35 cellular contexts compared by ENCODE assay signal in genomic region chr18:71815305-71815704, GRCh38.
"Had no signal": no experiment of that assay in that cellular context is flagged by ENCODE, and none has a peak within 500 bp of the region (broad histone marks: within the 10 kb centered on the region; RNA-seq: fewer than 3 reads in every experiment).

No MANE protein-coding gene starts in this region.

- H3K27me3 ChIP-seq: adrenal gland, body of pancreas, brain microvascular endothelial cell, breast epithelium had no signal

- H3K4me1 ChIP-seq: adrenal gland, breast epithelium had no signal

- H3K36me3 ChIP-seq: adrenal gland, brain microvascular endothelial cell, breast epithelium had no signal

- H3K9me3 ChIP-seq: adrenal gland, body of pancreas, breast epithelium had no signal

- ATAC-seq: activated CD8-positive, alpha-beta memory T cell treated with anti-CD3 and anti-CD28 coated beads, Interleukin-2, amount 10 ng/mL, durations not matched to agents 7 days and 5 days; activated CD8-positive, alpha-beta T cell treated with anti-CD3 and anti-CD28 coated beads, Interleukin-2, amount 10 ng/mL, durations not matched to agents 7 days and 5 days; activated naive CD4-positive, alpha-beta T cell treated with anti-CD3 and anti-CD28 coated beads, Interleukin-2, amount 50 U/mL, for 72 hours; activated T-cell treated with anti-CD3 and anti-CD28 coated beads, Interleukin-2, amount 50 U/mL, for 4 hours; activated T-cell treated with anti-CD3 and anti-CD28 coated beads, Interleukin-2, amount 50 U/mL, for 72 hours; activated T-helper 17 cell treated with anti-CD3 and anti-CD28 coated beads, Interleukin-2, amount 50 U/mL, for 72 hours; body of pancreas had no signal

- H3K4me3 ChIP-seq: adrenal gland, body of pancreas, breast epithelium had no signal

- DNase-seq: activated B cell treated with CpG ODN at 0.5 μM for 24 hours; activated CD4-positive, alpha-beta memory T cell treated with anti-CD3 and anti-CD28 coated beads, Interleukin-2, amount 10 ng/mL, durations not matched to agents 7 days and 5 days; activated CD4-positive, alpha-beta T cell treated with anti-CD3 and anti-CD28 coated beads for 4 hours; activated CD4-positive, alpha-beta T cell treated with anti-CD3 and anti-CD28 coated beads, Interleukin-2, amount 10 ng/mL, durations not matched to agents 24 days and 14 days; activated CD4-positive, alpha-beta T cell treated with anti-CD3 and anti-CD28 coated beads, Interleukin-2, amount 50 U/mL, for 1 hour; activated CD4-positive, alpha-beta T cell treated with anti-CD3 and anti-CD28 coated beads, Interleukin-2, amount 50 U/mL, for 4 hours; activated CD4-positive, CD25-positive, alpha-beta regulatory T cell treated with anti-CD3 and anti-CD28 coated beads, Interleukin-2, amount 50 U/mL, for 72 hours; activated CD8-positive, alpha-beta memory T cell treated with anti-CD3 and anti-CD28 coated beads for 24 hours; activated CD8-positive, alpha-beta memory T cell treated with anti-CD3 and anti-CD28 coated beads, Interleukin-2, amount 10 ng/mL, durations not matched to agents 7 days and 5 days; activated CD8-positive, alpha-beta T cell treated with anti-CD3 and anti-CD28 coated beads, Interleukin-2, amount 10 ng/mL, durations not matched to agents 7 days and 5 days; activated effector memory CD4-positive, alpha-beta T cell treated with anti-CD3 and anti-CD28 coated beads, Interleukin-2, amount 50 U/mL, for 16 hours; activated gamma-delta T cell treated with Interleukin-2 at 50 U/mL for 16 hours; activated naive CD4-positive, alpha-beta T cell; activated naive CD4-positive, alpha-beta T cell treated with anti-CD3 and anti-CD28 coated beads for 36 hours; activated naive CD4-positive, alpha-beta T cell treated with anti-CD3 and anti-CD28 coated beads, Interleukin-2, amount 50 U/mL, for 16 hours; activated naive CD8-positive, alpha-beta T cell treated with anti-CD3 and anti-CD28 coated beads for 36 hours; activated T-cell treated with anti-CD3 and anti-CD28 coated beads for 4 hours; activated T-cell treated with anti-CD3 and anti-CD28 coated beads, Interleukin-2, amount 50 U/mL, for 1 hour; activated T-cell treated with anti-CD3 and anti-CD28 coated beads, Interleukin-2, amount 50 U/mL, for 4 hours; activated T-cell treated with anti-CD3 and anti-CD28 coated beads, Interleukin-2, amount 50 U/mL, for 72 hours; adrenal gland; amniotic stem cell; aorta; body of pancreas; brain microvascular endothelial cell; central memory CD4-positive, alpha-beta T cell; T-helper 2 cell; T-helper 9 cell had no signal

- H3K27ac ChIP-seq: adrenal gland, body of pancreas, brain microvascular endothelial cell, breast epithelium, VCaP had no signal

- FAIRE-seq: astrocyte, colon, TTC549 had no signal
